In the genomic region with DNA sequence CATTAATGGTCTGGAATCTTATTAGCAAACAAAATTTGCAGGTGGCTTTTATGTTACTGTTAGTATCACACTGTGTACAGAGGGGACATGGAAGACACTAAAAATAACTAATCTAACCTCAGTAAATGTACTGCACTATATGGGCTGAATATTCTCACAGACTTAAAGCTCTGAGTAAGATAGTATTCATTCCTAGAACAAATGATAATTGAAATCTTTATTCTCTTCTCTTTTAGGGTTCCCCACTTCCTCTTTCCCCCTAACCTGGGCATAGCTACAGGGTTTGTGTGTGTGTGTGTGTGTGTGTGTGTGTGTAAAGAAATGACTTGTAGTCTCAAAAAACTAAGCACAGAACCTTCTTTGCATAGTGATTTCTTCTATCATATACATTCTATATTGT, we compare ENCODE assay signal across 9 cellular contexts. TPM values are rescaled to one million over a fixed set of nuclear protein-coding genes. Genes with fewer than 3 reads are reported as not detected.
DNase-seq lines count a peak whose midpoint lies in the region; ATAC-seq and TF ChIP-seq lines count a peak whose summit lies in the region.
"Had no signal": no experiment of that assay in that cellular context is flagged by ENCODE, and none has a peak within 500 bp of the region (broad histone marks: within the 10 kb centered on the region; RNA-seq: fewer than 3 reads in every experiment).

No MANE protein-coding gene starts in this region.

- no peak for TF ChIP-seq CTCF in transverse colon (IDR thresholded peaks at IDR 0.05)

- in situ Hi-C loops in transverse colon (cut with MboI; ENCODE audit: low pct_ligation_motif_present in 1 of 4, low pct_unique_long_range_greater_than_20kb in 1 of 4, low sequenced_read_pairs in 3 of 4) = no loop called here

- H3K27me3 ChIP-seq in duodenal mucosa (ENCODE audit: control insufficient read depth in 1 of 2, insufficient read depth in 2 of 2, low read length in 2 of 2) (no peaks in the 10 kb centered on the region), transverse colon (no peaks in the 10 kb centered on the region)

- H3K27ac Mint-ChIP-seq in activated T-helper 2 cell treated with anti-CD3 and anti-CD28 coated beads, Interferon-gamma antibody, Interleukin-2, Interleukin-4, amounts not matched to agents 10 μg/mL and 5 μg/mL and 100 μg/mL, durations not matched to agents 14 hours and 24 hours and 36 hours = no peak overlapping the region
- H3K27ac Mint-ChIP-seq: T-cell had no signal

- no peak for TF ChIP-seq EP300 in transverse colon (IDR thresholded peaks at IDR 0.05; ENCODE audit: low read depth)

- TF ChIP-seq POLR2A in transverse colon (IDR thresholded peaks at IDR 0.05) = no peak

- no peaks in the 10 kb centered on the region for H3K9me3 Mint-ChIP-seq in activated T-helper 2 cell treated with anti-CD3 and anti-CD28 coated beads, Interferon-gamma antibody, Interleukin-2, Interleukin-4, amounts not matched to agents 10 μg/mL and 5 μg/mL and 100 μg/mL, durations not matched to agents 14 hours and 24 hours and 36 hours
- H3K9me3 Mint-ChIP-seq: T-cell had no signal

- no peaks in the 10 kb centered on the region for H3K4me1 Mint-ChIP-seq in activated T-helper 2 cell treated with anti-CD3 and anti-CD28 coated beads, Interferon-gamma antibody, Interleukin-2, Interleukin-4, amounts not matched to agents 10 μg/mL and 5 μg/mL and 100 μg/mL, durations not matched to agents 14 hours and 24 hours and 36 hours (ENCODE audit: low read depth)
- H3K4me1 Mint-ChIP-seq: T-cell had no signal

- DNase-seq in activated CD4-positive, CD25-positive, alpha-beta regulatory T cell treated with anti-CD3 and anti-CD28 coated beads, Interleukin-2, amount 50 U/mL, for 72 hours = no peak
- no peak for DNase-seq in transverse colon
- DNase-seq in KG1 (lab: John Stamatoyannopoulos, UW) = no peak
- no peak for DNase-seq in activated T-helper 2 cell treated with anti-CD3 and anti-CD28 coated beads, Interferon-gamma antibody, Interleukin-2, Interleukin-4, amounts not matched to agents 10 μg/mL and 5 μg/mL and 100 μg/mL, durations not matched to agents 14 hours and 24 hours and 36 hours (ENCODE audit: low spot score)
- no peak for DNase-seq in activated T-cell treated with anti-CD3 and anti-CD28 coated beads for 4 hours

- H3K4me3 ChIP-seq in duodenal mucosa (ENCODE audit: low read depth in 1 of 2, low read length in 2 of 2) = no peak overlapping the region
- no peak overlapping the region for H3K4me3 ChIP-seq in transverse colon

- no peak overlapping the region for H3K4me3 Mint-ChIP-seq in activated T-helper 2 cell treated with anti-CD3 and anti-CD28 coated beads, Interferon-gamma antibody, Interleukin-2, Interleukin-4, amounts not matched to agents 10 μg/mL and 5 μg/mL and 100 μg/mL, durations not matched to agents 14 hours and 24 hours and 36 hours (ENCODE audit: low read depth)
- H3K4me3 Mint-ChIP-seq: T-cell had no signal

- H3K36me3 Mint-ChIP-seq in activated T-helper 2 cell treated with anti-CD3 and anti-CD28 coated beads, Interferon-gamma antibody, Interleukin-2, Interleukin-4, amounts not matched to agents 10 μg/mL and 5 μg/mL and 100 μg/mL, durations not matched to agents 14 hours and 24 hours and 36 hours (ENCODE audit: low read depth) = no peaks in the 10 kb centered on the region
- H3K36me3 Mint-ChIP-seq: T-cell had no signal

- H3K27ac ChIP-seq in duodenal mucosa (ENCODE audit: low read depth, low read length) (peak overlapping the region; percentile 67), transverse colon (peak overlapping the region; percentile 69 to 87 (median 79))

- no peaks in the 10 kb centered on the region for H3K36me3 ChIP-seq in duodenal mucosa (ENCODE audit: control insufficient read depth in 1 of 2, insufficient read depth in 2 of 2, low read length in 2 of 2)
- no peaks in the 10 kb centered on the region for H3K36me3 ChIP-seq in transverse colon

- ATAC-seq in activated CD4-positive, CD25-positive, alpha-beta regulatory T cell treated with anti-CD3 and anti-CD28 coated beads, Interleukin-2, amount 50 U/mL, for 24 hours = peak; percentile 38 to 48
- peak; percentile 91 for ATAC-seq in HG03135 (IDR thresholded peaks at IDR 0.05; ENCODE audit: unreplicated experiment)
- ATAC-seq: T-cell had no signal

- H3K4me1 ChIP-seq in duodenal mucosa (ENCODE audit: control insufficient read depth in 1 of 2, insufficient read depth in 2 of 2, low read length in 2 of 2) (peaks cover 13 to 18% of the 10 kb centered on the region in 2 donors), transverse colon (peaks cover 0 to 34% (median 12%) of the 10 kb centered on the region in 4 donors)

- peak overlapping the region in 1 of 2 donors; percentile 52 for H3K9ac ChIP-seq in duodenal mucosa (ENCODE audit: low read depth in 1 of 2, low read length in 2 of 2)

- H3K9me3 ChIP-seq in duodenal mucosa (ENCODE audit: control insufficient read depth in 1 of 2, low read length in 2 of 2) = no peaks in the 10 kb centered on the region
- no peaks in the 10 kb centered on the region for H3K9me3 ChIP-seq in transverse colon

- intact Hi-C loops in transverse colon (cut with DNase I; ENCODE audit: low total_unique reads) = no loop called here
- intact Hi-C loops in activated T-helper 2 cell treated with anti-CD3 and anti-CD28 coated beads, Interferon-gamma antibody, Interleukin-2, Interleukin-4, amounts not matched to agents 10 μg/mL and 5 μg/mL and 100 μg/mL, durations not matched to agents 14 hours and 24 hours and 36 hours (cut with micrococcal nuclease) = no loop called here

- H3K27me3 Mint-ChIP-seq in activated T-helper 2 cell treated with anti-CD3 and anti-CD28 coated beads, Interferon-gamma antibody, Interleukin-2, Interleukin-4, amounts not matched to agents 10 μg/mL and 5 μg/mL and 100 μg/mL, durations not matched to agents 14 hours and 24 hours and 36 hours (ENCODE audit: low read depth) = peaks cover 4% of the 10 kb centered on the region

RNA-seq across cellular contexts. Expression of a gene that starts 21.4 kb away (rescaled TPM):
- 100 to 1,000 TPM; 111 to 237 (median 154) TPM for total RNA-seq in transverse colon
- 109 and 114 TPM in 2 replicates for total RNA-seq in activated T-helper 2 cell treated with anti-CD3 and anti-CD28 coated beads, Interferon-gamma antibody, Interleukin-2, Interleukin-4, amounts not matched to agents 10 μg/mL and 5 μg/mL and 100 μg/mL, durations not matched to agents 14 hours and 24 hours and 36 hours
